Comparison of ENCODE assay signal across 22 cellular contexts in the genomic region with DNA sequence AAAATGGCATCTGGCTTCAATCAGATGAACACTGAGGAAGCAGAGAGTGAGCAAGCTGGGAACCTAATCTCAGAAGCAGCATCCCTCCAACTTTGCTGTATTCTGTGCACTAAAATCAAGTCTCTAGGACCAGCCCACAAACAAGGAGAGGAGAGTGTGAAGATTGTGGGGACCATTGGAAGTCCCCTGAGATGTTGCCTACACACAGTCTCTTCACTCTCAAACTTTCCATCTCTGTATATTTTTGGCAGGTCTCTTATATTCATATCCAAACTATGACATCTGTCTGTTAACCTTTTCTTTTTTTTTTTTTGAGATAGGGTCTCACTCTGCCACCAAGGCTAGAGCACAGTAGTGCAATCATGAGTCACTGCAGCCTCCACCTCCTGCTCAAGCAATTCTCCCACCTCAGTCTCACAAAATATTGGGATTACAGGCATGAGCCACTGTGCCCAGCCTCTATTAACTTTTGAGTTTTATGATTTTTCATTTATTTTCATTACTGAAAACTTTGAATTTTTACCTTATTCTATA.
"Had no signal": no experiment of that assay in that cellular context is flagged by ENCODE, and none has a peak within 500 bp of the region (broad histone marks: within the 10 kb centered on the region; RNA-seq: fewer than 3 reads in every experiment).

No MANE protein-coding gene starts in this region.

- H3K27ac Mint-ChIP-seq: memory B cell, natural killer cell, type B pancreatic cell had no signal

- H3K27me3 Mint-ChIP-seq: type B pancreatic cell had no signal

- ATAC-seq: foreskin keratinocyte, gastroesophageal sphincter, heart left ventricle, left lobe of liver, natural killer cell, psoas muscle, right cardiac atrium had no signal

- H3K36me3 Mint-ChIP-seq: memory B cell, natural killer cell, type B pancreatic cell had no signal

- H3K9me3 Mint-ChIP-seq: natural killer cell, type B pancreatic cell had no signal

- H3K4me1 Mint-ChIP-seq: memory B cell, natural killer cell had no signal

- H3K4me3 Mint-ChIP-seq: memory B cell, natural killer cell, type B pancreatic cell had no signal

- DNase-seq: dermis blood vessel endothelial cell; effector memory CD4-positive, alpha-beta T cell; foreskin keratinocyte; heart left ventricle; kidney; natural killer cell; occipital lobe; ovary; posterior cingulate gyrus; psoas muscle; right cardiac atrium; sigmoid colon; stimulated activated CD4-positive, alpha-beta T cell treated with anti-CD3 and anti-CD28 coated beads, Interleukin-2, amount 100 ng/mL, for 24 hours; stimulated activated CD4-positive, alpha-beta T cell treated with anti-CD3 and anti-CD28 coated beads, Interleukin-4, amount 100 ng/mL, for 24 hours; stimulated activated naive CD4-positive, alpha-beta T cell; substantia nigra; testis; tibial artery had no signal
